ENCODE assay signal across 12 cellular contexts in genomic region chr4:93749351-93749761, GRCh38.
A peak's percentile ranks its signal among the peaks of the same experiment; 100 is the strongest.
DNase-seq lines count a peak whose midpoint lies in the region; ATAC-seq and TF ChIP-seq lines count a peak whose summit lies in the region.
"Had no signal": no experiment of that assay in that cellular context is flagged by ENCODE, and none has a peak within 500 bp of the region (broad histone marks: within the 10 kb centered on the region; RNA-seq: fewer than 3 reads in every experiment).

No MANE protein-coding gene starts in this region.

- no peak for TF ChIP-seq CTCF in coronary artery (IDR thresholded peaks at IDR 0.05)

- ATAC-seq in GM19324 (IDR thresholded peaks at IDR 0.05; ENCODE audit: low FRiP score, unreplicated experiment) (peak; percentile 77), HG02759 (IDR thresholded peaks at IDR 0.05; ENCODE audit: unreplicated experiment) (peak; percentile 83), HG03469 (IDR thresholded peaks at IDR 0.05; ENCODE audit: unreplicated experiment) (peak; percentile 77)
- ATAC-seq: HepG2, pancreas had no signal

- peak overlapping the region; percentile 39; the same call in 1 of the 2 replicates for H3K4me3 ChIP-seq in GM08714 (ENCODE audit: low read length)
- no peak overlapping the region for H3K4me3 ChIP-seq in coronary artery
- H3K4me3 ChIP-seq: pancreas had no signal

- DNase-seq in NCI-H146 treated with DMSO at 0.1 percent for 48 hours (lab: John Stamatoyannopoulos, UW; ENCODE audit: unreplicated experiment) (no peak), RKO (ENCODE audit: low spot score) (no peak), coronary artery (ENCODE audit: low spot score) (no peak)
- no peak for DNase-seq in NK-92 treated with Interleukin-12 subunit alpha and Interleukin-12 subunit beta, amount 100 ng/mL, for 24 hours (lab: John Stamatoyannopoulos, UW)
- DNase-seq: activated CD8-positive, alpha-beta memory T cell treated with anti-CD3 and anti-CD28 coated beads for 24 hours; NCI-H446; pancreas had no signal

- no peak overlapping the region for H3K27ac ChIP-seq in coronary artery
- H3K27ac ChIP-seq: pancreas had no signal
